23 cellular contexts compared by ENCODE assay signal in the genomic region with DNA sequence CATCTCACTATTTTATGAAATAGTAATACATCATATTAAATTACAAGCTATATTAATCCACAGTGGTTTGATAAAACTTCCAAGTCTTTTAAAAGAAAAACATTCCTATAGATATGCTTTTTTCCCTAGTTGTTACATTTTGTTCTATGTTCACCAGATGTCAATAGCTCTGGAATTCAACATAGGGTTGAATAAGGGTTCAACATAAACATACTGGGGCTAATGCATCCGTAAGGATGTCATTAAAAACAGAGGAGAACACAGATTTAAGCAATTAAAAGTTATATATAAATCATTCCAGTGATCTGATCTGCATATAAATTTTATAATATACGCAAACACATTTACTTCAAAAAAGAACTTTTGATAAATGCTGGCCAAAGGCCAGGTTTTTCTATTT. TPM values are rescaled to one million over a fixed set of nuclear protein-coding genes. Genes with fewer than 3 reads are reported as not detected.
"Had no signal": no experiment of that assay in that cellular context is flagged by ENCODE, and none has a peak within 500 bp of the region (broad histone marks: within the 10 kb centered on the region; RNA-seq: fewer than 3 reads in every experiment).

No MANE protein-coding gene starts in this region.

- H3K9me3 Mint-ChIP-seq: activated CD4-positive, alpha-beta memory T cell treated with anti-CD3 and anti-CD28 coated beads, Interleukin-2, amount 10 ng/mL, durations not matched to agents 7 days and 5 days had no signal

- DNase-seq: activated CD4-positive, alpha-beta memory T cell treated with anti-CD3 and anti-CD28 coated beads, Interleukin-2, amount 10 ng/mL, durations not matched to agents 7 days and 5 days; activated CD4-positive, alpha-beta T cell treated with anti-CD3 and anti-CD28 coated beads, Interleukin-2, amount 50 U/mL, for 1 hour; activated CD4-positive, CD25-positive, alpha-beta regulatory T cell; activated gamma-delta T cell treated with Interleukin-2 at 50 U/mL for 16 hours; activated naive CD4-positive, alpha-beta T cell treated with anti-CD3 and anti-CD28 coated beads, Interleukin-2, amount 10 ng/mL, durations not matched to agents 7 days and 5 days; activated naive CD8-positive, alpha-beta T cell treated with anti-CD3 and anti-CD28 coated beads for 36 hours; activated T-cell treated with anti-CD3 and anti-CD28 coated beads for 4 hours; activated T-cell treated with anti-CD3 and anti-CD28 coated beads, Interleukin-2, amount 50 U/mL, for 48 hours; caudate nucleus; MM.1S; NCI-H1105; NCI-H1436; NCI-H1694 treated with DMSO at 0.1 percent for 48 hours; NCI-H2029 treated with DMSO at 0.1 percent for 48 hours; NCI-H345; NCI-H510A; NCI-H526 treated with DMSO at 0.1 percent for 48 hours; NCI-H82; Peyer's patch; SHP77 treated with DMSO at 0.1 percent for 48 hours; T-helper 2 cell had no signal

- H3K4me1 Mint-ChIP-seq: activated CD4-positive, alpha-beta memory T cell treated with anti-CD3 and anti-CD28 coated beads, Interleukin-2, amount 10 ng/mL, durations not matched to agents 7 days and 5 days; activated naive CD4-positive, alpha-beta T cell treated with anti-CD3 and anti-CD28 coated beads, Interleukin-2, amount 10 ng/mL, durations not matched to agents 7 days and 5 days had no signal

- H3K27me3 Mint-ChIP-seq: activated CD4-positive, alpha-beta memory T cell treated with anti-CD3 and anti-CD28 coated beads, Interleukin-2, amount 10 ng/mL, durations not matched to agents 7 days and 5 days; activated naive CD4-positive, alpha-beta T cell treated with anti-CD3 and anti-CD28 coated beads, Interleukin-2, amount 10 ng/mL, durations not matched to agents 7 days and 5 days; activated naive CD8-positive, alpha-beta T cell treated with anti-CD3 and anti-CD28 coated beads for 36 hours; activated T-helper 17 cell treated with anti-CD3 and anti-CD28 coated beads, Interleukin-2, amount 50 U/mL, for 72 hours had no signal

- ATAC-seq: activated T-helper 17 cell treated with anti-CD3 and anti-CD28 coated beads, Interleukin-2, amount 50 U/mL, for 72 hours had no signal

- H3K27ac Mint-ChIP-seq: activated CD4-positive, alpha-beta memory T cell treated with anti-CD3 and anti-CD28 coated beads, Interleukin-2, amount 10 ng/mL, durations not matched to agents 7 days and 5 days; activated naive CD4-positive, alpha-beta T cell treated with anti-CD3 and anti-CD28 coated beads, Interleukin-2, amount 10 ng/mL, durations not matched to agents 7 days and 5 days; activated naive CD8-positive, alpha-beta T cell treated with anti-CD3 and anti-CD28 coated beads for 36 hours; activated T-helper 17 cell treated with anti-CD3 and anti-CD28 coated beads, Interleukin-2, amount 50 U/mL, for 72 hours had no signal

- H3K36me3 Mint-ChIP-seq: activated naive CD4-positive, alpha-beta T cell treated with anti-CD3 and anti-CD28 coated beads, Interleukin-2, amount 10 ng/mL, durations not matched to agents 7 days and 5 days had no signal

- H3K4me3 Mint-ChIP-seq: activated CD4-positive, alpha-beta memory T cell treated with anti-CD3 and anti-CD28 coated beads, Interleukin-2, amount 10 ng/mL, durations not matched to agents 7 days and 5 days; activated naive CD4-positive, alpha-beta T cell treated with anti-CD3 and anti-CD28 coated beads, Interleukin-2, amount 10 ng/mL, durations not matched to agents 7 days and 5 days; activated naive CD8-positive, alpha-beta T cell treated with anti-CD3 and anti-CD28 coated beads for 36 hours; activated T-helper 17 cell treated with anti-CD3 and anti-CD28 coated beads, Interleukin-2, amount 50 U/mL, for 72 hours had no signal

- H3K9me3 ChIP-seq: Peyer's patch had no signal

RNA-seq across cellular contexts. Expression of a gene that starts 32.5 kb away (rescaled TPM):
- total RNA-seq: SK-MEL-5 had no signal
